11 cellular contexts compared by ENCODE assay signal in genomic region chr2:42835577-42836371, GRCh38. TPM values are rescaled to one million over a fixed set of nuclear protein-coding genes. Genes with fewer than 3 reads are reported as not detected.
DNase-seq lines count a peak whose midpoint lies in the region; ATAC-seq lines count a peak whose summit lies in the region.
"Had no signal": no experiment of that assay in that cellular context is flagged by ENCODE, and none has a peak within 500 bp of the region (broad histone marks: within the 10 kb centered on the region; RNA-seq: fewer than 3 reads in every experiment).

No MANE protein-coding gene starts in this region.

- no peak overlapping the region for H3K4me3 ChIP-seq in MG63
- H3K4me3 ChIP-seq: BLaER1 had no signal

- ATAC-seq in activated T-cell treated with anti-CD3 and anti-CD28 coated beads, Interleukin-2, amount 50 U/mL, for 4 hours, result no peak

- H3K36me3 ChIP-seq in MG63, result no peaks in the 10 kb centered on the region
- H3K36me3 ChIP-seq: BLaER1 had no signal

- no peaks in the 10 kb centered on the region for H3K4me1 Mint-ChIP-seq in activated T-cell treated with anti-CD3 and anti-CD28 coated beads, Interleukin-2, amount 50 U/mL, for 4 hours (ENCODE audit: low read depth)

- H3K36me3 Mint-ChIP-seq in activated T-cell treated with anti-CD3 and anti-CD28 coated beads, Interleukin-2, amount 50 U/mL, for 4 hours (ENCODE audit: insufficient read depth), result peaks cover 3% of the 10 kb centered on the region

- H3K9me3 ChIP-seq in MG63, result peaks cover 6% of the 10 kb centered on the region

- H3K9me3 Mint-ChIP-seq in activated T-cell treated with anti-CD3 and anti-CD28 coated beads, Interleukin-2, amount 50 U/mL, for 4 hours, result no peaks in the 10 kb centered on the region

- H3K27me3 ChIP-seq in MG63, result no peaks in the 10 kb centered on the region
- H3K27me3 ChIP-seq: BLaER1 had no signal

- H3K27me3 Mint-ChIP-seq in activated T-cell treated with anti-CD3 and anti-CD28 coated beads, Interleukin-2, amount 50 U/mL, for 4 hours (ENCODE audit: low read depth), result no peaks in the 10 kb centered on the region

- DNase-seq in A172 (ENCODE audit: low spot score), result peak; percentile 88
- DNase-seq in MG63, result peak; percentile 89
- peak; percentile 64 for DNase-seq in dedifferentiated amniotic fluid mesenchymal stem cell (ENCODE audit: extremely low spot score)
- peak; percentile 73 for DNase-seq in mesenteric fat pad (ENCODE audit: low spot score)
- no peak for DNase-seq in HuH-7 (ENCODE audit: low spot score)
- DNase-seq in NCI-H1048 (lab: John Stamatoyannopoulos, UW), result no peak
- no peak for DNase-seq in activated T-cell treated with anti-CD3 and anti-CD28 coated beads, Interleukin-2, amount 50 U/mL, for 4 hours
- DNase-seq in NCI-H146 (lab: John Stamatoyannopoulos, UW), result no peak
- DNase-seq: cortex of kidney, SHP77 had no signal

- H3K4me3 Mint-ChIP-seq in activated T-cell treated with anti-CD3 and anti-CD28 coated beads, Interleukin-2, amount 50 U/mL, for 4 hours, result no peak overlapping the region

RNA-seq across cellular contexts. Expression of gene HAAO, which starts 43.4 kb away (rescaled TPM):
- not detected in 2 replicates for total RNA-seq in A172 (2014; rRNA removed; shearing (Covaris generic))
- not detected in 2 replicates for total RNA-seq in MG63 (2014; rRNA removed; shearing (Covaris generic); ENCODE audit: low replicate concordance)
- total RNA-seq in mesenteric fat pad, result 2.8 TPM
- under 1 TPM in 2 of 3 donors, not detected in 1; 0.24 to 0.30 TPM for total RNA-seq in activated T-cell treated with anti-CD3 and anti-CD28 coated beads, Interleukin-2, amount 50 U/mL, for 4 hours

Comparison
In these comparisons a context has a peak if more than half of its experiments do, and no peak if none do; other contexts are left out.
1. DNase-seq: peak in A172 (single experiment), MG63 (single experiment), dedifferentiated amniotic fluid mesenchymal stem cell (single experiment) and mesenteric fat pad (single experiment); none in HuH-7 (single experiment), NCI-H1048 (single experiment), activated T-cell treated with anti-CD3 and anti-CD28 coated beads, Interleukin-2, amount 50 U/mL, for 4 hours (single experiment) and NCI-H146 (single experiment).